ENCODE assay signal across 20 cellular contexts in the genomic region with DNA sequence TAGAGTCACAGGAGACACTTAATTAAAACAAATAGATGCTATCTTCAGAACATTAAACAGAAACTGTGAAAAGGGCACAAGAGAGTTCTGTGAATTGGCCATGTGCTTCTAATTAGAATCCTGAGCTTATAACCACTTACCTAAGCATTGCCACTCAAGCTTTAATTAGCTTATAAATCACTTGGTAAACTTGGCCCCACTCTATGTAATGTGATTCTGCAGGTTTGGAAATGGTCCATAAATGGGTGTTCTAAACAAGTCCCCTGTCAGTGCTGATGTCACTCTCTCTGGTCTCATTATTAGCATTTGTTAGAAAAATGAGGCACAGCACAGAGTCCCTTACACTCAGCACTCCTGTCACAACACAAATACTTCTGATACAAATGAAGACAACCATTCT. TPM values are rescaled to one million over a fixed set of nuclear protein-coding genes. Genes with fewer than 3 reads are reported as not detected.
A peak's percentile ranks its signal among the peaks of the same experiment; 100 is the strongest.
DNase-seq lines count a peak whose midpoint lies in the region; ATAC-seq, FAIRE-seq and TF ChIP-seq lines count a peak whose summit lies in the region.
"Had no signal": no experiment of that assay in that cellular context is flagged by ENCODE, and none has a peak within 500 bp of the region (broad histone marks: within the 10 kb centered on the region; RNA-seq: fewer than 3 reads in every experiment).

No MANE protein-coding gene starts in this region.

- no peak for TF ChIP-seq POLR2A in HepG2 (IDR thresholded peaks at IDR 0.05; ENCODE audit: insufficient read depth in 1 of 2, low read depth in 2 of 2, low read length in 2 of 2)
- TF ChIP-seq POLR2A in heart left ventricle (IDR thresholded peaks at IDR 0.05) = no peak

- intact Hi-C loops in HepG2 (cut with micrococcal nuclease; ENCODE audit: unreplicated experiment) = no loop called here
- intact Hi-C loops in heart left ventricle (cut with DNase I) = no loop called here
- intact Hi-C loops in ascending aorta (cut with DNase I) = no loop called here
- intact Hi-C loops in CD8-positive, alpha-beta T cell (cut with DNase I, micrococcal nuclease) = no loop called here

- H3K27me3 Mint-ChIP-seq in CD8-positive, alpha-beta T cell (ENCODE audit: low read depth) = no peaks in the 10 kb centered on the region

- no peak overlapping the region for H4K91ac ChIP-seq in trophoblast cell (ENCODE audit: low read depth, low read length)

- in situ Hi-C loops in HepG2 (cut with HindIII; ENCODE audit: extremely low pct_ligation_motif_present, low pct_unique_long_range_greater_than_20kb) = no loop called here

- H3K36me3 Mint-ChIP-seq in CD8-positive, alpha-beta T cell = peaks cover 85% of the 10 kb centered on the region

- ATAC-seq in HepG2 (no peak), heart left ventricle (peak; percentile 44 to 71 (median 57))
- no peak for ATAC-seq in CD8-positive, alpha-beta T cell
- ATAC-seq: GM23338, HCT116, PC-3 had no signal

- H3K4me1 Mint-ChIP-seq in CD8-positive, alpha-beta T cell (ENCODE audit: low read depth) = peaks cover 17% of the 10 kb centered on the region

- TF ChIP-seq RAD21 in liver (IDR thresholded peaks at IDR 0.05) (no peak), HepG2 (CRISPR knock-in tag; IDR thresholded peaks at IDR 0.05) (no peak)

- no peak for FAIRE-seq in HepG2 (lab: Jason Lieb, UNC)

- TF ChIP-seq EP300 in HepG2 (IDR thresholded peaks at IDR 0.05; ENCODE audit: low read depth in 2 of 2, low read length in 2 of 2) (no peak), HepG2 (CRISPR knock-in tag; IDR thresholded peaks at IDR 0.05; ENCODE audit: borderline replicate concordance) (no peak)

- no peak overlapping the region for H3K23ac ChIP-seq in trophoblast cell (ENCODE audit: low read length)

- H4K8ac ChIP-seq in trophoblast cell (ENCODE audit: low read depth, low read length) = no peak overlapping the region

- H3K27ac ChIP-seq in liver (ENCODE audit: low read depth in 1 of 2, low read length in 2 of 2) (no peak overlapping the region), HepG2 (ENCODE audit: extremely low read length, insufficient read depth, low read length) (no peak overlapping the region), heart left ventricle (peak overlapping the region; percentile 41 to 82 (median 66)), trophoblast cell (ENCODE audit: low read depth, low read length) (no peak overlapping the region), ascending aorta (no peak overlapping the region)
- no peak overlapping the region for H3K27ac ChIP-seq in CD8-positive, alpha-beta T cell (ENCODE audit: low read depth, low read length)

- H3K79me1 ChIP-seq in trophoblast cell (ENCODE audit: low read length) = no peaks in the 10 kb centered on the region

- peaks cover 15 to 62% (median 27%) of the 10 kb centered on the region in 4 donors for H3K9me3 ChIP-seq in liver (ENCODE audit: control insufficient read depth in 4 of 4, low read length in 3 of 4)
- peaks cover 43% of the 10 kb centered on the region for H3K9me3 ChIP-seq in HepG2 (ENCODE audit: low read length)
- peaks cover 0 to 88% (median 0%) of the 10 kb centered on the region in 12 donors for H3K9me3 ChIP-seq in heart left ventricle
- H3K9me3 ChIP-seq in trophoblast cell (ENCODE audit: insufficient read depth, low read depth, low read length) = no peaks in the 10 kb centered on the region
- peaks cover 7 to 93% of the 10 kb centered on the region in 2 donors for H3K9me3 ChIP-seq in ascending aorta
- H3K9me3 ChIP-seq in CD8-positive, alpha-beta T cell (ENCODE audit: low read length) = peaks cover 33% of the 10 kb centered on the region

- H3K14ac ChIP-seq in trophoblast cell (ENCODE audit: low read length) = no peak overlapping the region

- H3K36me3 ChIP-seq in liver (ENCODE audit: control insufficient read depth in 4 of 4, insufficient read depth in 3 of 4, low read depth in 1 of 4, low read length in 3 of 4) = peaks cover 8 to 56% (median 52%) of the 10 kb centered on the region in 4 donors
- peaks cover 7 to 32% of the 10 kb centered on the region in 2 experiments; a peak in 4 of 5 replicates for H3K36me3 ChIP-seq in HepG2 (replicated peaks in 1 of 2; ENCODE audit: control insufficient read depth in 1 of 2, insufficient read depth in 2 of 2, low read length in 2 of 2)
- H3K36me3 ChIP-seq in heart left ventricle = peaks cover 0 to 40% (median 22%) of the 10 kb centered on the region in 9 donors
- H3K36me3 ChIP-seq in trophoblast cell (ENCODE audit: control insufficient read depth in 1 of 2, insufficient read depth in 2 of 2, low read length in 2 of 2) = peaks cover 10 to 11% of the 10 kb centered on the region in 2 experiments
- H3K36me3 ChIP-seq in ascending aorta = peaks cover 27 to 69% of the 10 kb centered on the region in 2 donors
- peaks cover 12% of the 10 kb centered on the region for H3K36me3 ChIP-seq in CD8-positive, alpha-beta T cell (ENCODE audit: insufficient read depth, low read length)

- H3K4me2 ChIP-seq in HepG2 (ENCODE audit: low read depth, low read length) (no peak overlapping the region), trophoblast cell (ENCODE audit: low read length) (no peak overlapping the region)
- H3K4me2 ChIP-seq: GM23338 had no signal

- POLR2A ChIA-PET in HepG2 (lab: Yijun Ruan, JAX) = no interaction called here
- POLR2A ChIA-PET in CD8-positive, alpha-beta T cell (lab: Charles Lee) = no interaction called here

- H3K18ac ChIP-seq in trophoblast cell (ENCODE audit: low read length) = no peak overlapping the region

- H2BK120ac ChIP-seq in trophoblast cell (ENCODE audit: insufficient read depth, low read length, poor library complexity) = no peak overlapping the region

- H3K79me2 ChIP-seq in HepG2 (ENCODE audit: insufficient read depth, low read length) (peaks cover 45% of the 10 kb centered on the region), trophoblast cell (ENCODE audit: control insufficient read depth, insufficient read depth, low read length, poor library complexity) (peaks cover 7% of the 10 kb centered on the region)

- CTCF ChIA-PET in HepG2 (lab: Yijun Ruan, JAX; ENCODE audit: low intra/inter-chr PET ratio, low total read pairs) = no interaction called here
- CTCF ChIA-PET in CD8-positive, alpha-beta T cell (lab: Charles Lee) = no interaction called here

- DNase-seq in HepG2 (ENCODE audit: low spot score) (no peak), NCI-H69 (lab: John Stamatoyannopoulos, UW) (peak; percentile 3), heart left ventricle (no peak), trophoblast cell (no peak), ascending aorta (ENCODE audit: low spot score in 2 of 2) (no peak), NCI-H187 (lab: John Stamatoyannopoulos, UW) (no peak)
- DNase-seq in CD8-positive, alpha-beta T cell = no peak
- DNase-seq: C1 segment of cervical spinal cord, DND-41, GDM1, NCI-H1092 treated with DMSO at 0.1 percent for 48 hours, NCI-H1694, NCI-H2171, NCI-H446, NCI-H526 treated with DMSO at 0.1 percent for 48 hours, PC-3, RPMI8226 had no signal

- H2BK5ac ChIP-seq in trophoblast cell (ENCODE audit: low read depth, low read length, poor library complexity) = no peak overlapping the region

- no peak overlapping the region for H2AFZ ChIP-seq in HepG2 (ENCODE audit: low read length)
- no peak overlapping the region for H2AFZ ChIP-seq in trophoblast cell (ENCODE audit: insufficient read depth, low read length, poor library complexity)
- H2AFZ ChIP-seq: GM23338 had no signal

- H2AK5ac ChIP-seq in trophoblast cell (ENCODE audit: low read length) = no peak overlapping the region

- no peak overlapping the region for H3K27ac Mint-ChIP-seq in CD8-positive, alpha-beta T cell
- H3K27ac Mint-ChIP-seq: GM23338 had no signal

- H3K9me3 Mint-ChIP-seq in CD8-positive, alpha-beta T cell = peaks cover 25% of the 10 kb centered on the region

- no peak overlapping the region for H3K4me3 Mint-ChIP-seq in CD8-positive, alpha-beta T cell
- H3K4me3 Mint-ChIP-seq: GM23338 had no signal

- TF ChIP-seq CTCF in liver (IDR thresholded peaks at IDR 0.05; ENCODE audit: low read depth, low read length, missing input control) (no peak), HepG2 (CRISPR knock-in tag; IDR thresholded peaks at IDR 0.05) (no peak), heart left ventricle (IDR thresholded peaks at IDR 0.05) (no peak), ascending aorta (IDR thresholded peaks at IDR 0.05) (no peak)
- TF ChIP-seq CTCF in CD8-positive, alpha-beta T cell (IDR thresholded peaks at IDR 0.05) = no peak

- H3K4me3 ChIP-seq in liver (ENCODE audit: low read depth in 1 of 3, low read length in 3 of 3) = peak overlapping the region in 2 of 3 donors; percentile 20 to 46
- H3K4me3 ChIP-seq in HepG2 (replicated peaks in 1 of 3; ENCODE audit: insufficient read depth in 1 of 3, low read depth in 2 of 3, low read length in 3 of 3) = no peak overlapping the region
- no peak overlapping the region for H3K4me3 ChIP-seq in heart left ventricle
- no peak overlapping the region for H3K4me3 ChIP-seq in trophoblast cell (ENCODE audit: low read depth, low read length)
- H3K4me3 ChIP-seq in ascending aorta = no peak overlapping the region
- no peak overlapping the region for H3K4me3 ChIP-seq in CD8-positive, alpha-beta T cell (ENCODE audit: low read depth, low read length)
- H3K4me3 ChIP-seq: GM23338 had no signal

- no TSS peak for BruUV-seq in HepG2 (replicated peaks; lab: Mats Ljungman, UMichigan)

- H3K27me3 ChIP-seq in liver (ENCODE audit: control insufficient read depth in 4 of 4, insufficient read depth in 4 of 4, low read length in 3 of 4) (no peaks in the 10 kb centered on the region), HepG2 (ENCODE audit: control insufficient read depth in 1 of 2, insufficient read depth in 2 of 2, low read length in 2 of 2) (no peaks in the 10 kb centered on the region), heart left ventricle (no peaks in the 10 kb centered on the region), trophoblast cell (ENCODE audit: insufficient read depth, low read length) (no peaks in the 10 kb centered on the region), ascending aorta (no peaks in the 10 kb centered on the region)
- H3K27me3 ChIP-seq in CD8-positive, alpha-beta T cell (ENCODE audit: insufficient read depth, low read length) = no peaks in the 10 kb centered on the region

- H4K12ac ChIP-seq in trophoblast cell (ENCODE audit: low read depth, low read length) = no peak overlapping the region

- no peaks in the 10 kb centered on the region for H3K4me1 ChIP-seq in liver (ENCODE audit: control insufficient read depth in 4 of 4, insufficient read depth in 4 of 4, low read length in 3 of 4)
- H3K4me1 ChIP-seq in HepG2 (ENCODE audit: insufficient read depth, low read length) = no peaks in the 10 kb centered on the region
- H3K4me1 ChIP-seq in heart left ventricle = peaks cover 0 to 60% (median 20%) of the 10 kb centered on the region in 12 donors
- H3K4me1 ChIP-seq in trophoblast cell (ENCODE audit: control insufficient read depth in 1 of 2, insufficient read depth in 2 of 2, low read length in 2 of 2) = peaks cover 3 to 5% of the 10 kb centered on the region in 2 experiments
- H3K4me1 ChIP-seq in ascending aorta = no peaks in the 10 kb centered on the region
- H3K4me1 ChIP-seq in CD8-positive, alpha-beta T cell (ENCODE audit: insufficient read depth, low read length) = no peaks in the 10 kb centered on the region

- no peaks in the 10 kb centered on the region for H4K20me1 ChIP-seq in HepG2 (ENCODE audit: insufficient read depth, low read length)

- H2BK12ac ChIP-seq in trophoblast cell (ENCODE audit: low read length) = no peak overlapping the region

- H3K9ac ChIP-seq in liver (ENCODE audit: low read depth in 1 of 2, low read length in 2 of 2) (no peak overlapping the region), HepG2 (ENCODE audit: insufficient read depth, low read depth, low read length) (no peak overlapping the region), trophoblast cell (ENCODE audit: low read length) (no peak overlapping the region)

- peak overlapping the region; percentile 40 for H3K4ac ChIP-seq in trophoblast cell (ENCODE audit: low read depth, low read length)

RNA-seq across cellular contexts. Expression of gene ZNF91, which starts 18.0 kb away (rescaled TPM):
- 10 to 100 TPM; 19.3 to 25.9 TPM for total RNA-seq in liver
- polyA plus RNA-seq in liver = 1 to 10 TPM; 2.9 to 9.1 TPM
- 21.5 and 30.7 TPM in 2 replicates for total RNA-seq in HepG2 (2016; rRNA removed; fragmentation: Illumina TruSeq; extraction: Trizol)
- 7.1 and 8.4 TPM in 2 replicates for total RNA-seq in HepG2 (2016; cell fraction: cytosol; rRNA removed; fragmentation: Illumina TruSeq; extraction: Trizol; ENCODE audit: low read depth)
- total RNA-seq in HepG2 (2016; cell fraction: insoluble cytoplasmic fraction; rRNA removed; fragmentation: Illumina TruSeq; extraction: Trizol) = 19.7 and 29.0 TPM in 2 replicates
- total RNA-seq in HepG2 (2016; cell fraction: membrane; rRNA removed; fragmentation: Illumina TruSeq; extraction: Trizol) = 14.1 and 19.3 TPM in 2 replicates
- 32.7 and 36.3 TPM in 2 replicates for total RNA-seq in HepG2 (2016; cell fraction: nucleus; rRNA removed; fragmentation: Illumina TruSeq; extraction: Trizol)
- 19.4 and 19.6 TPM in 2 replicates for polyA plus RNA-seq in HepG2 (2011; rRNA removed)
- polyA plus RNA-seq in HepG2 (2011; cell fraction: cytosol; rRNA removed) = 16.0 and 22.2 TPM in 2 replicates
- 27.4 and 37.5 TPM in 2 replicates for polyA plus RNA-seq in HepG2 (2011; cell fraction: nucleus; rRNA removed)
- polyA plus RNA-seq in HepG2 (2012) = 14.0 and 14.4 TPM in 2 replicates
- 1.1 and 1.4 TPM in 2 replicates for polyA plus RNA-seq in HepG2 (2016; cell fraction: cytosol; fragmentation: Illumina TruSeq; extraction: Trizol; ENCODE audit: low read depth)
- polyA plus RNA-seq in HepG2 (2016; cell fraction: insoluble cytoplasmic fraction; fragmentation: Illumina TruSeq; extraction: Trizol; ENCODE audit: low read depth) = 13.1 and 14.1 TPM in 2 replicates
- 2.0 and 3.9 TPM in 2 replicates for polyA plus RNA-seq in HepG2 (2016; cell fraction: membrane; fragmentation: Illumina TruSeq; extraction: Trizol; ENCODE audit: low read depth)
- 18.2 and 18.6 TPM in 2 replicates for polyA plus RNA-seq in HepG2 (2016; cell fraction: nucleus; fragmentation: Illumina TruSeq; extraction: Trizol; ENCODE audit: insufficient read depth, low read depth)
- 20.0 and 43.5 TPM in 2 replicates for polyA minus RNA-seq in HepG2 (2011; rRNA and poly(A)+ RNA removed; ENCODE audit: low replicate concordance)
- 23.2 and 40.4 TPM in 2 replicates for polyA minus RNA-seq in HepG2 (2011; cell fraction: cytosol; rRNA and poly(A)+ RNA removed)
- 84.8 and 108 TPM in 2 replicates for polyA minus RNA-seq in HepG2 (2011; cell fraction: nucleus; rRNA and poly(A)+ RNA removed)
- 100 to 1,000 TPM in 8 of 9 donors, 10 to 100 TPM in 1; 98.8 to 302 (median 147) TPM for total RNA-seq in heart left ventricle
- 10 to 100 TPM in 1 of 2 donors, 1 to 10 TPM in 1; 9.5 to 23.8 TPM for polyA plus RNA-seq in heart left ventricle
- 17.2 and 18.3 TPM in 2 replicates for polyA plus RNA-seq in trophoblast cell (2013)
- total RNA-seq in ascending aorta = 28.5 TPM
- 10 to 100 TPM; 90.1 to 90.4 TPM for total RNA-seq in CD8-positive, alpha-beta T cell

Comparison
In these comparisons a context has a peak if more than half of its experiments do, and no peak if none do; other contexts are left out.
1. H3K4me3 ChIP-seq: peak in liver (2 of 3); none in HepG2 (0 of 3), heart left ventricle (0 of 12), trophoblast cell (single experiment), ascending aorta (0 of 2) and CD8-positive, alpha-beta T cell (single experiment).
2. H3K27ac ChIP-seq: peak in heart left ventricle (12 of 12); none in liver (0 of 2), HepG2 (single experiment), trophoblast cell (single experiment), ascending aorta (0 of 2) and CD8-positive, alpha-beta T cell (single experiment).
3. ATAC-seq: peak in heart left ventricle (4 of 4); none in HepG2 (single experiment) and CD8-positive, alpha-beta T cell (single experiment).